In genomic region chr6:7144810-7145209, GRCh38 we compare ENCODE assay signal across 11 cellular contexts. TPM values are rescaled to one million over a fixed set of nuclear protein-coding genes. Genes with fewer than 3 reads are reported as not detected.
A peak's percentile ranks its signal among the peaks of the same experiment; 100 is the strongest.
DNase-seq lines count a peak whose midpoint lies in the region; ATAC-seq and TF ChIP-seq lines count a peak whose summit lies in the region.
"Had no signal": no experiment of that assay in that cellular context is flagged by ENCODE, and none has a peak within 500 bp of the region (broad histone marks: within the 10 kb centered on the region; RNA-seq: fewer than 3 reads in every experiment).

No MANE protein-coding gene starts in this region.

- H3K27ac Mint-ChIP-seq in dendritic cell treated with granulocyte-macrophage colony-stimulating factor and Interleukin-4, amounts not matched to agents 40 ng/mL and 50 ng/mL, for 4 days = peak overlapping the region; percentile 90
- peak overlapping the region; percentile 78 to 89 for H3K27ac Mint-ChIP-seq in natural killer cell
- H3K27ac Mint-ChIP-seq: B cell had no signal

- intact Hi-C loops in left ventricle myocardium inferior (cut with micrococcal nuclease) = no loop called here
- intact Hi-C loops in Right ventricle myocardium superior (cut with DNase I) = no loop called here
- intact Hi-C loops in dendritic cell treated with granulocyte-macrophage colony-stimulating factor and Interleukin-4, amounts not matched to agents 40 ng/mL and 50 ng/mL, for 4 days (cut with micrococcal nuclease) = no loop called here
- intact Hi-C loops in natural killer cell (cut with micrococcal nuclease) = no loop called here

- peaks cover 67% of the 10 kb centered on the region for H3K4me1 Mint-ChIP-seq in dendritic cell treated with granulocyte-macrophage colony-stimulating factor and Interleukin-4, amounts not matched to agents 40 ng/mL and 50 ng/mL, for 4 days (ENCODE audit: low read depth)
- H3K4me1 Mint-ChIP-seq in natural killer cell = peaks cover 50 to 53% of the 10 kb centered on the region in 2 donors

- no peak overlapping the region for H3K4me3 ChIP-seq in left ventricle myocardium inferior

- TF ChIP-seq CTCF in left ventricle myocardium inferior (IDR thresholded peaks at IDR 0.05; ENCODE audit: borderline replicate concordance) = no peak
- TF ChIP-seq CTCF in natural killer cell (IDR thresholded peaks at IDR 0.05) = no peak

- DNase-seq in left ventricle myocardium inferior (no peak), Right ventricle myocardium superior (no peak), natural killer cell (no peak), NCI-H2081 (lab: John Stamatoyannopoulos, UW) (no peak), HuH-7.5 (ENCODE audit: low spot score) (no peak), DMS53 (lab: John Stamatoyannopoulos, UW) (no peak)
- DNase-seq in activated CD8-positive, alpha-beta memory T cell treated with anti-CD3 and anti-CD28 coated beads, Interleukin-2, amount 50 U/mL, for 48 hours = no peak
- DNase-seq: NCI-H345 had no signal

- H3K27ac ChIP-seq in left ventricle myocardium inferior (replicated peaks) = peak overlapping the region; percentile 98

- peaks cover 52% of the 10 kb centered on the region for H3K36me3 Mint-ChIP-seq in dendritic cell treated with granulocyte-macrophage colony-stimulating factor and Interleukin-4, amounts not matched to agents 40 ng/mL and 50 ng/mL, for 4 days (ENCODE audit: low read depth)
- H3K36me3 Mint-ChIP-seq in natural killer cell = no peaks in the 10 kb centered on the region

- H3K4me3 Mint-ChIP-seq in dendritic cell treated with granulocyte-macrophage colony-stimulating factor and Interleukin-4, amounts not matched to agents 40 ng/mL and 50 ng/mL, for 4 days = no peak overlapping the region
- no peak overlapping the region for H3K4me3 Mint-ChIP-seq in natural killer cell
- H3K4me3 Mint-ChIP-seq: T-helper 1 cell treated with Interleukin-12 subunit alpha and Interleukin-12 subunit beta and Interleukin-4 antibody, amounts not matched to agents 30 μg/mL and 1 μg/mL, for 36 hours had no signal

- no peaks in the 10 kb centered on the region for H3K27me3 Mint-ChIP-seq in dendritic cell treated with granulocyte-macrophage colony-stimulating factor and Interleukin-4, amounts not matched to agents 40 ng/mL and 50 ng/mL, for 4 days
- H3K27me3 Mint-ChIP-seq in natural killer cell (ENCODE audit: low read depth in 2 of 2) = no peaks in the 10 kb centered on the region
- H3K27me3 Mint-ChIP-seq: B cell had no signal

- ATAC-seq in Right ventricle myocardium superior (ENCODE audit: poor library complexity) (no peak), natural killer cell (no peak)

- no peaks in the 10 kb centered on the region for H3K9me3 ChIP-seq in left ventricle myocardium inferior (replicated peaks)

- H3K9me3 Mint-ChIP-seq in dendritic cell treated with granulocyte-macrophage colony-stimulating factor and Interleukin-4, amounts not matched to agents 40 ng/mL and 50 ng/mL, for 4 days = no peaks in the 10 kb centered on the region
- H3K9me3 Mint-ChIP-seq in natural killer cell = no peaks in the 10 kb centered on the region
- H3K9me3 Mint-ChIP-seq: T-helper 1 cell treated with Interleukin-12 subunit alpha and Interleukin-12 subunit beta and Interleukin-4 antibody, amounts not matched to agents 30 μg/mL and 1 μg/mL, for 36 hours had no signal

- peaks cover 94% of the 10 kb centered on the region for H3K4me1 ChIP-seq in left ventricle myocardium inferior

- H3K27me3 ChIP-seq in left ventricle myocardium inferior (ENCODE audit: low read depth) = no peaks in the 10 kb centered on the region

- H3K36me3 ChIP-seq in left ventricle myocardium inferior = no peaks in the 10 kb centered on the region

RNA-seq across cellular contexts. Expression of gene RREB1, which starts 37.0 kb away (rescaled TPM):
- 33.3 TPM for total RNA-seq in left ventricle myocardium inferior
- 34.2 TPM for total RNA-seq in Right ventricle myocardium superior
- 10 to 100 TPM; 42.2 to 51.8 (median 44.0) TPM for total RNA-seq in natural killer cell
